Comparison of ENCODE assay signal across 8 cellular contexts in genomic region chr12:53499261-53500118, GRCh38. TPM values are rescaled to one million over a fixed set of nuclear protein-coding genes. Genes with fewer than 3 reads are reported as not detected.
DNase-seq lines count a peak whose midpoint lies in the region; ATAC-seq, FAIRE-seq and TF ChIP-seq lines count a peak whose summit lies in the region.

TSS of gene MAP3K12 (minus strand) at chr12:53499458. CDS start at chr12:53487391, 12,067 bp downstream.

- no peaks in the 10 kb centered on the region for H3K27me3 Mint-ChIP-seq in activated naive CD4-positive, alpha-beta T cell treated with anti-CD3 and anti-CD28 coated beads, Interleukin-2, amount 50 U/mL, for 24 hours

- H3K9me3 ChIP-seq in A549 (no peaks in the 10 kb centered on the region), thymus (ENCODE audit: control insufficient read depth) (no peaks in the 10 kb centered on the region)

- H3K27ac Mint-ChIP-seq in activated naive CD4-positive, alpha-beta T cell treated with anti-CD3 and anti-CD28 coated beads, Interleukin-2, amount 50 U/mL, for 24 hours = peak within 1 kb of the TSS; percentile 94

- peaks cover 41% of the 10 kb centered on the region for H3K4me1 ChIP-seq in A549
- H3K4me1 ChIP-seq in thymus (ENCODE audit: control insufficient read depth, insufficient read depth, low read length) = peaks cover 16% of the 10 kb centered on the region

- no peak for TF ChIP-seq RAD21 in A549 (conservative IDR thresholded peaks at IDR 0.05 in 1 of 2, IDR thresholded peaks at IDR 0.05 in 1 of 2)

- H3K4me2 ChIP-seq in A549 = peak within 1 kb of the TSS; percentile 97

- TF ChIP-seq CTCF in A549 (IDR thresholded peaks at IDR 0.05) = peak; percentile 9; the same call in 2 of the 3 replicates
- TF ChIP-seq CTCF in GM20000 (IDR thresholded peaks at IDR 0.05; ENCODE audit: extremely low read depth, missing control alignments) = peak; percentile 24
- TF ChIP-seq CTCF in RWPE1 (conservative IDR thresholded peaks at IDR 0.05; ENCODE audit: low read depth) = no peak

- no peak for TF ChIP-seq EP300 in A549 (IDR thresholded peaks at IDR 0.05)

- CTCF ChIA-PET in A549 (lab: Yijun Ruan, JAX) = interaction anchor here (0.8 to 8.4 kb wide), 8 partner anchors 11 to 246 kb away, joined by 3 to 53 read pairs (median 7); partner anchors contain the start of genes AAAS and NPFF
- CTCF ChIA-PET in RWPE1 (lab: Yijun Ruan, JAX) = interaction anchor here (0.7 to 1.0 kb wide), 2 partner anchors 9 to 147 kb away, joined by 3 to 6 read pairs; no protein-coding TSS in a partner anchor

- no peaks in the 10 kb centered on the region for H3K36me3 Mint-ChIP-seq in activated naive CD4-positive, alpha-beta T cell treated with anti-CD3 and anti-CD28 coated beads, Interleukin-2, amount 50 U/mL, for 24 hours

- no peak for FAIRE-seq in A549 (lab: Jason Lieb, UNC)

- peak; percentile 40 for TF ChIP-seq POLR2A in A549 (IDR thresholded peaks at IDR 0.05; ENCODE audit: low read length)

- 2% methylated on average over 16 of the region's 52 CpGs for WGBS in A549 (ENCODE audit: missing lambda C conversion rate)
- 1% methylated on average over 52 of the region's 52 CpGs for WGBS in thymus

- H3K4me3 ChIP-seq in A549 (peak within 1 kb of the TSS; percentile 64), thymus (ENCODE audit: low read length) (peak within 1 kb of the TSS; percentile 65)

- peak within 1 kb of the TSS; percentile 91 for H3K4me3 Mint-ChIP-seq in activated naive CD4-positive, alpha-beta T cell treated with anti-CD3 and anti-CD28 coated beads, Interleukin-2, amount 50 U/mL, for 24 hours

- H3K36me3 ChIP-seq in thymus (ENCODE audit: control insufficient read depth, insufficient read depth) = no peaks in the 10 kb centered on the region

- H3K9me3 Mint-ChIP-seq in activated naive CD4-positive, alpha-beta T cell treated with anti-CD3 and anti-CD28 coated beads, Interleukin-2, amount 50 U/mL, for 24 hours = no peaks in the 10 kb centered on the region

- ATAC-seq in A549 (peak; percentile 48 to 53), GM18868 (IDR thresholded peaks at IDR 0.05; ENCODE audit: unreplicated experiment) (no peak)

- peak within 1 kb of the TSS; percentile 94 to 96 for H3K27ac ChIP-seq in A549
- peak within 1 kb of the TSS; percentile 95 for H3K27ac ChIP-seq in RWPE1
- peak within 1 kb of the TSS; percentile 91 for H3K27ac ChIP-seq in thymus (ENCODE audit: low read depth)

- POLR2A ChIA-PET in A549 (lab: Yijun Ruan, JAX) (interaction anchor here (0.6 to 3.2 kb wide), 9 partner anchors 7 to 178 kb away, joined by 3 to 34 read pairs (median 4); partner anchors contain the start of genes AAAS, PRR13 and SP1), RWPE1 (lab: Yijun Ruan, JAX; ENCODE audit: low non-redundant PET) (interaction anchor here (0.6 to 0.9 kb wide), 2 partner anchors 13 to 16 kb away, joined by 3 to 5 read pairs; no protein-coding TSS in a partner anchor)

- DNase-seq in A549 (ENCODE audit: low read depth in 1 of 2, low spot score in 1 of 2) (peak; percentile 67 to 72), GM20000 (ENCODE audit: low spot score) (peak; percentile 65), RWPE1 (ENCODE audit: low spot score) (peak; percentile 55), globus pallidus (ENCODE audit: low spot score) (peak; percentile 79), nucleus accumbens (lab: John Stamatoyannopoulos, UW) (peak in 53 of 56 donors; percentile 26 to 89 (median 69))

- no peaks in the 10 kb centered on the region for H3K27me3 ChIP-seq in thymus (ENCODE audit: control insufficient read depth, insufficient read depth)

- peaks cover 46% of the 10 kb centered on the region for H3K4me1 Mint-ChIP-seq in activated naive CD4-positive, alpha-beta T cell treated with anti-CD3 and anti-CD28 coated beads, Interleukin-2, amount 50 U/mL, for 24 hours

TF ChIP-seq in A549, 52 proteins besides CTCF, POLR2A, EP300 and RAD21:
- TF ChIP-seq, protein P1, sequence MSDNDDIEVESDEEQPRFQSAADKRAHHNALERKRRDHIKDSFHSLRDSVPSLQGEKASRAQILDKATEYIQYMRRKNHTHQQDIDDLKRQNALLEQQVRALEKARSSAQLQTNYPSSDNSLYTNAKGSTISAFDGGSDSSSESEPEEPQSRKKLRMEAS (IDR thresholded peaks at IDR 0.05) = peak; percentile 48; the same call in 1 of the 2 replicates
- TF ChIP-seq MYC (IDR thresholded peaks at IDR 0.05; ENCODE audit: borderline replicate concordance, low read length) (no peak), NR3C1 (IDR thresholded peaks at IDR 0.05) (no peak), JUN (IDR thresholded peaks at IDR 0.05) (peak in 1 of 2 experiments; percentile 74; a peak in 2 of 5 replicates)

RNA-seq across cellular contexts. Expression of gene MAP3K12, which starts in this region (rescaled TPM):
- polyA plus RNA-seq in A549 (2011; rRNA removed) (21.9 and 30.6 TPM in 2 replicates), A549 (2017; fragmentation: RNase III; extraction: RNeasy Plus Mini Kit Qiagen cat#74134 plus additional on column Dnase treatment) (14.0 to 18.7 TPM (median 16.1 TPM) in 3 replicates), thymus (16.3 TPM)
- 20.1 and 23.0 TPM in 2 replicates for polyA plus RNA-seq in A549 (2012; cell fraction: cytosol; rRNA removed)
- 110 and 113 TPM in 2 replicates for polyA plus RNA-seq in A549 (2012; cell fraction: nucleus; rRNA removed)
- polyA minus RNA-seq in A549 (2011; rRNA and poly(A)+ RNA removed) = 29.2 and 40.6 TPM in 2 replicates
